Comparison of ENCODE assay signal across 12 cellular contexts in the genomic region with DNA sequence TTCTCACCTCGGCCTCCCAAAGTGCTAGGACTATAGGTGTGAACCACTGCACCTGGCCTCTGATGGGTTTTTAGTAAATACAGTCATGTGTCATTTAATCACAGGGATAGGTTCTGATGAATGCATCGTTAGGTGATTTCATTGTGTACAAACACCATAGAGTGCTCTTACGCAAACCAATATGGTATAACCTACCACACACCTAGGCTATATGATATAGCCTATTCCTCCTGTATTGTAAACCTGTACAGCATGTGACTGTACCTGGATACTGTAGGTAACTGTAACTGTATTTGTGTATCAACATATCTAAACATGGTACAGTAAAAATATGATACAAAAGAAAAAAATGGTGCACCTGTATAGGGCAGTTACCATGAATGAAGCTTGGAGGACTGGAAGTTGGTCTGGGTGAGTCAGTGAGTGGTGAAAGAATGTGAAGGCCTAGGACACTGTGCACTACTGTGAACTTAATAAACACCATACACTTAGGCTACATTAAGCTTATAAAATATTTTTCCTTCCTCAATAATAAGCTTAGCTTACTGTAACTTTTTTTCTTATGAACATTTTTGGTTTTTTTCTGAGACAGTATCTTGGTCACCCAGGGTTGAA. TPM values are rescaled to one million over a fixed set of nuclear protein-coding genes. Genes with fewer than 3 reads are reported as not detected.
DNase-seq lines count a peak whose midpoint lies in the region; ATAC-seq and TF ChIP-seq lines count a peak whose summit lies in the region.
"Had no signal": no experiment of that assay in that cellular context is flagged by ENCODE, and none has a peak within 500 bp of the region (broad histone marks: within the 10 kb centered on the region; RNA-seq: fewer than 3 reads in every experiment).

No MANE protein-coding gene starts in this region.

- peak in 1 of 2 donors; percentile 19 for ATAC-seq in CD4-positive, CD25-positive, alpha-beta regulatory T cell (ENCODE audit: low read depth in 2 of 2)
- ATAC-seq in IMR-90 (ENCODE audit: low read depth), result peak; percentile 60
- peak in 3 of 4 donors; percentile 20 to 50 (median 34) for ATAC-seq in right lobe of liver
- ATAC-seq in GM19452 (IDR thresholded peaks at IDR 0.05; ENCODE audit: unreplicated experiment), result no peak

- peak overlapping the region in 1 of 4 donors; percentile 10 for H3K4me3 Mint-ChIP-seq in CD4-positive, CD25-positive, alpha-beta regulatory T cell
- H3K4me3 Mint-ChIP-seq: CD4-positive, alpha-beta T cell had no signal

- dilution Hi-C loops in IMR-90 (cut with HindIII; ENCODE audit: low sequenced_read_pairs, unreplicated experiment), result no loop called here

- H3K23ac ChIP-seq in IMR-90 (ENCODE audit: low read depth, low read length), result no peak overlapping the region

- H3K56ac ChIP-seq in IMR-90 (ENCODE audit: extremely low read depth, insufficient read depth, low read length), result no peak overlapping the region

- H3K27ac ChIP-seq in CD4-positive, CD25-positive, alpha-beta regulatory T cell (ENCODE audit: insufficient read depth, low read length, poor library complexity, severe bottlenecking), result peak overlapping the region; percentile 47
- no peak overlapping the region for H3K27ac ChIP-seq in IMR-90 (ENCODE audit: insufficient read depth, low read length)
- H3K27ac ChIP-seq in right lobe of liver, result no peak overlapping the region

- H3K9me3 Mint-ChIP-seq in CD4-positive, CD25-positive, alpha-beta regulatory T cell, result no peaks in the 10 kb centered on the region
- H3K9me3 Mint-ChIP-seq: CD4-positive, alpha-beta T cell had no signal

- H3K27me3 ChIP-seq in CD4-positive, CD25-positive, alpha-beta regulatory T cell (ENCODE audit: control insufficient read depth, insufficient read depth, low read length), result no peaks in the 10 kb centered on the region
- H3K27me3 ChIP-seq in IMR-90 (ENCODE audit: control insufficient read depth, insufficient read depth, low read length) (no peaks in the 10 kb centered on the region), right lobe of liver (no peaks in the 10 kb centered on the region)

- no peak overlapping the region for H3K18ac ChIP-seq in IMR-90 (ENCODE audit: low read depth, low read length)

- no peak overlapping the region for H2BK15ac ChIP-seq in IMR-90 (ENCODE audit: low read depth, low read length)

- H2BK5ac ChIP-seq in IMR-90 (ENCODE audit: low read depth, low read length, poor library complexity, severe bottlenecking), result no peak overlapping the region

- intact Hi-C loops in IMR-90 (cut with micrococcal nuclease), result no loop called here
- intact Hi-C loops in right lobe of liver (cut with DNase I), result no loop called here

- peaks cover 30 to 72% of the 10 kb centered on the region in 2 experiments for H3K79me1 ChIP-seq in IMR-90 (ENCODE audit: low read depth in 1 of 2, low read length in 2 of 2)

- peak overlapping the region; percentile 22 to 63 (median 60) for H3K27ac Mint-ChIP-seq in CD4-positive, CD25-positive, alpha-beta regulatory T cell
- H3K27ac Mint-ChIP-seq: CD4-positive, alpha-beta T cell had no signal

- H2BK120ac ChIP-seq in IMR-90 (ENCODE audit: low read depth, low read length), result no peak overlapping the region

- no TSS peak for BruUV-seq in IMR-90 (replicated peaks; lab: Mats Ljungman, UMichigan)

- H3K36me3 ChIP-seq in CD4-positive, CD25-positive, alpha-beta regulatory T cell (ENCODE audit: control insufficient read depth, insufficient read depth, low read length), result peaks cover 4% of the 10 kb centered on the region
- H3K36me3 ChIP-seq in IMR-90 (ENCODE audit: control insufficient read depth, insufficient read depth, low read length), result peaks cover 3% of the 10 kb centered on the region; the same call in 1 of the 2 replicates
- no peaks in the 10 kb centered on the region for H3K36me3 ChIP-seq in right lobe of liver

- no peaks in the 10 kb centered on the region for H3K9me3 ChIP-seq in CD4-positive, CD25-positive, alpha-beta regulatory T cell (ENCODE audit: control insufficient read depth in 2 of 2, low read length in 2 of 2)
- H3K9me3 ChIP-seq in IMR-90 (ENCODE audit: control insufficient read depth, insufficient read depth, low read length) (no peaks in the 10 kb centered on the region), right lobe of liver (no peaks in the 10 kb centered on the region)

- TF ChIP-seq POLR2A in IMR-90 (IDR thresholded peaks at IDR 0.05; ENCODE audit: low read depth, low read length) (no peak), right lobe of liver (IDR thresholded peaks at IDR 0.05) (no peak)

- POLR2A ChIA-PET in IMR-90 (lab: Charles Lee; ENCODE audit: unreplicated experiment), result interaction anchor here (0.7 kb wide), 1 partner anchor 11 kb away, joined by 9 read pairs; no protein-coding TSS in a partner anchor

- H4K8ac ChIP-seq in IMR-90 (ENCODE audit: low read depth in 2 of 2, low read length in 2 of 2), result no peak overlapping the region

- H3K4me1 Mint-ChIP-seq in CD4-positive, CD25-positive, alpha-beta regulatory T cell, result peaks cover 19 to 42% (median 40%) of the 10 kb centered on the region in 4 donors

- no peak overlapping the region for H4K91ac ChIP-seq in IMR-90 (ENCODE audit: insufficient read depth, low read depth, low read length)

- H3K4ac ChIP-seq in IMR-90 (ENCODE audit: low read depth, low read length), result no peak overlapping the region

- no CpG with 5 or more reads among the region's 3 CpGs for WGBS in IMR-90 (ENCODE audit: extremely low coverage in 2 of 2, insufficient read length in 1 of 2), 2 experiments
- WGBS in right lobe of liver (ENCODE audit: insufficient coverage, low coverage, low lambda C conversion rate, missing lambda C conversion rate), result 94% methylated on average over 2 of the region's 3 CpGs

- peaks cover 10% of the 10 kb centered on the region for H3K9me1 ChIP-seq in IMR-90 (ENCODE audit: insufficient read depth, low read length)

- H3K9ac ChIP-seq in IMR-90 (ENCODE audit: low read depth, low read length), result no peak overlapping the region

- H2AK5ac ChIP-seq in IMR-90 (ENCODE audit: low read depth, low read length), result no peak overlapping the region

- no peak overlapping the region for H2BK20ac ChIP-seq in IMR-90 (ENCODE audit: low read depth, low read length)

- in situ Hi-C loops in IMR-90 (cut with MboI; ENCODE audit: low sequenced_read_pairs), result no loop called here

- no peak overlapping the region for H4K5ac ChIP-seq in IMR-90 (ENCODE audit: low read depth, low read length)

- no peak overlapping the region for H3K4me3 ChIP-seq in CD4-positive, CD25-positive, alpha-beta regulatory T cell (ENCODE audit: low read depth, low read length)
- H3K4me3 ChIP-seq in IMR-90 (ENCODE audit: insufficient read depth, low read depth, low read length) (no peak overlapping the region), right lobe of liver (no peak overlapping the region)
- H3K4me3 ChIP-seq: skin epidermis had no signal

- no peak overlapping the region for H3K4me2 ChIP-seq in IMR-90 (ENCODE audit: low read depth, low read length)

- peaks cover 47% of the 10 kb centered on the region for H3K4me1 ChIP-seq in CD4-positive, CD25-positive, alpha-beta regulatory T cell (ENCODE audit: control insufficient read depth, insufficient read depth, low read length, poor library complexity, severe bottlenecking)
- peaks cover 8% of the 10 kb centered on the region for H3K4me1 ChIP-seq in IMR-90 (ENCODE audit: control insufficient read depth, insufficient read depth, low read length)
- peaks cover 0 to 9% (median 0%) of the 10 kb centered on the region in 4 donors for H3K4me1 ChIP-seq in right lobe of liver

- H3K36me3 Mint-ChIP-seq in CD4-positive, CD25-positive, alpha-beta regulatory T cell, result peaks cover 10% of the 10 kb centered on the region

- no peak for TF ChIP-seq RAD21 in IMR-90 (IDR thresholded peaks at IDR 0.05; ENCODE audit: low read length)

- peaks cover 9% of the 10 kb centered on the region for H4K20me1 ChIP-seq in IMR-90 (ENCODE audit: insufficient read depth, low read length)

- H3K27me3 Mint-ChIP-seq in CD4-positive, CD25-positive, alpha-beta regulatory T cell, result no peaks in the 10 kb centered on the region
- H3K27me3 Mint-ChIP-seq: CD4-positive, alpha-beta T cell had no signal

- CTCF ChIA-PET in IMR-90 (lab: Yijun Ruan, JAX), result interaction anchor here (0.6 kb wide), 1 partner anchor 10 kb away, joined by 6 read pairs; no protein-coding TSS in a partner anchor

- no peak overlapping the region for H3K14ac ChIP-seq in IMR-90 (replicated peaks; ENCODE audit: low read depth, low read length)

- no peak for DNase-seq in CD4-positive, CD25-positive, alpha-beta regulatory T cell
- peak; percentile 48 for DNase-seq in IMR-90
- DNase-seq in amniotic epithelial cell (ENCODE audit: low read depth), result peak; percentile 68
- DNase-seq in right lobe of liver, result no peak
- no peak for DNase-seq in Kasumi-1 (lab: John Stamatoyannopoulos, UW)
- DNase-seq in C1 segment of cervical spinal cord (lab: John Stamatoyannopoulos, UW), result no peak
- DNase-seq in pons (ENCODE audit: low spot score), result no peak
- DNase-seq: amygdala; CD4-positive, alpha-beta T cell; T-helper 2 cell had no signal

- H2AFZ ChIP-seq in IMR-90 (replicated peaks; ENCODE audit: low read length, poor library complexity), result no peak overlapping the region

- no peak for TF ChIP-seq CTCF in IMR-90 (conservative IDR thresholded peaks at IDR 0.05; ENCODE audit: low read depth, low read length)
- no peak for TF ChIP-seq CTCF in right lobe of liver (IDR thresholded peaks at IDR 0.05)

- H2AK9ac ChIP-seq in IMR-90 (replicated peaks; ENCODE audit: low read depth, low read length, poor library complexity), result no peak overlapping the region

TF ChIP-seq in IMR-90, 13 proteins besides CTCF, POLR2A, EP300 and RAD21:
- TF ChIP-seq MAFK (IDR thresholded peaks at IDR 0.05; ENCODE audit: low read depth, low read length), result no peak

RNA-seq across cellular contexts. Expression of a gene that starts 10.0 kb away (rescaled TPM):
- total RNA-seq in CD4-positive, CD25-positive, alpha-beta regulatory T cell, result 47.0 TPM
- polyA plus RNA-seq in CD4-positive, CD25-positive, alpha-beta regulatory T cell, result 1 to 10 TPM; 3.3 to 3.8 (median 3.4) TPM
- total RNA-seq in IMR-90 (2012; rRNA removed) (4.7 and 6.1 TPM in 2 replicates), right lobe of liver (1 to 10 TPM; 4.3 to 6.0 (median 5.5) TPM)
- polyA plus RNA-seq in IMR-90 (2012; rRNA removed), result 3.9 and 4.0 TPM in 2 replicates
- 1.3 and 1.7 TPM in 2 replicates for polyA plus RNA-seq in IMR-90 (2012; cell fraction: cytosol; rRNA removed)
- polyA plus RNA-seq in IMR-90 (2012; cell fraction: nucleus; rRNA removed; ENCODE audit: low replicate concordance), result 3.4 and 9.8 TPM in 2 replicates

RNA-seq across cellular contexts. Expression of a gene that starts 45.9 kb away (rescaled TPM):
- 89.2 TPM for total RNA-seq in CD4-positive, CD25-positive, alpha-beta regulatory T cell
- 100 to 1,000 TPM; 117 to 136 (median 134) TPM for polyA plus RNA-seq in CD4-positive, CD25-positive, alpha-beta regulatory T cell
- total RNA-seq in IMR-90 (2012; rRNA removed) (32.6 and 33.9 TPM in 2 replicates), right lobe of liver (10 to 100 TPM in 2 of 6 experiments, 1 to 10 TPM in 4; 5.4 to 12.2 (median 6.3) TPM)
- 20.2 and 23.0 TPM in 2 replicates for polyA plus RNA-seq in IMR-90 (2012; rRNA removed)
- polyA plus RNA-seq in IMR-90 (2012; cell fraction: cytosol; rRNA removed), result 15.0 and 20.0 TPM in 2 replicates
- polyA plus RNA-seq in IMR-90 (2012; cell fraction: nucleus; rRNA removed; ENCODE audit: low replicate concordance), result 8.4 and 10.7 TPM in 2 replicates

Comparison
In these comparisons a context has a peak if more than half of its experiments do, and no peak if none do; other contexts are left out.
1. DNase-seq: peak in IMR-90 (single experiment) and amniotic epithelial cell (single experiment); none in CD4-positive, CD25-positive, alpha-beta regulatory T cell (0 of 3), right lobe of liver (0 of 3), Kasumi-1 (0 of 2), C1 segment of cervical spinal cord (0 of 14) and pons (single experiment).